2 cellular contexts compared by ENCODE assay signal in the genomic region with DNA sequence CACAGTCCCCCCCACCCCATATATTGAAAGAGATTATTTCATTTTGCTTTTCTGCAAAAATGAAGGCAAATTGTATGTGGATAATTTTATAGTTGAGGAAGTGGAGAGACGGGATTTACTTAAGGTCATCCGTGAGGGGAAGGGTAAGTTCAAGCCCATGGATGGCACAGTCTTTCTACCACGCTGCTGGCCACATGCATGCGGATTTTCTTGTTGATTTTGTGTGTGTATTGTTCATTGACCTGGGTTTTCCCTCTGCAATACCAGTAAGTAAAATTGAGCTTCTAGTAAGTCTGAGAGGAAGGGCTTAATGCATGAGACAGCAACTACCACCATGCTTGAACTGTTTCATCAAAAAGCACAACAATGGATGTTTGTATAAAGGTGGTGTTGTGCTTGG.
TF ChIP-seq lines count a peak whose summit lies in the region.

No MANE protein-coding gene starts in this region.

TF ChIP-seq in liver, 16 proteins besides CTCF, POLR2A, EP300 and RAD21:
- TF ChIP-seq, protein P1, sequence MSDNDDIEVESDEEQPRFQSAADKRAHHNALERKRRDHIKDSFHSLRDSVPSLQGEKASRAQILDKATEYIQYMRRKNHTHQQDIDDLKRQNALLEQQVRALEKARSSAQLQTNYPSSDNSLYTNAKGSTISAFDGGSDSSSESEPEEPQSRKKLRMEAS (IDR thresholded peaks at IDR 0.05): peak; percentile 34
- TF ChIP-seq GABPA (IDR thresholded peaks at IDR 0.05 in 1 of 2, conservative IDR thresholded peaks at IDR 0.05 in 1 of 2) (no peak), TAF1 (conservative IDR thresholded peaks at IDR 0.05) (no peak), HNF4G (IDR thresholded peaks at IDR 0.05) (no peak), EGR1 (IDR thresholded peaks at IDR 0.05; ENCODE audit: low read depth in 2 of 2) (no peak), SP1 (IDR thresholded peaks at IDR 0.05) (peak; percentile 48), RXRA (IDR thresholded peaks at IDR 0.05) (peak; percentile 66 to 70), YY1 (IDR thresholded peaks at IDR 0.05) (peak; percentile 22), HNF4A (conservative IDR thresholded peaks at IDR 0.05) (peak; percentile 18 to 46), NR2F2 (IDR thresholded peaks at IDR 0.05) (no peak), JUND (IDR thresholded peaks at IDR 0.05) (no peak), FOXA1 (IDR thresholded peaks at IDR 0.05) (peak; percentile 31), FOXA2 (IDR thresholded peaks at IDR 0.05) (peak; percentile 68)
- TF ChIP-seq, protein P2, sequence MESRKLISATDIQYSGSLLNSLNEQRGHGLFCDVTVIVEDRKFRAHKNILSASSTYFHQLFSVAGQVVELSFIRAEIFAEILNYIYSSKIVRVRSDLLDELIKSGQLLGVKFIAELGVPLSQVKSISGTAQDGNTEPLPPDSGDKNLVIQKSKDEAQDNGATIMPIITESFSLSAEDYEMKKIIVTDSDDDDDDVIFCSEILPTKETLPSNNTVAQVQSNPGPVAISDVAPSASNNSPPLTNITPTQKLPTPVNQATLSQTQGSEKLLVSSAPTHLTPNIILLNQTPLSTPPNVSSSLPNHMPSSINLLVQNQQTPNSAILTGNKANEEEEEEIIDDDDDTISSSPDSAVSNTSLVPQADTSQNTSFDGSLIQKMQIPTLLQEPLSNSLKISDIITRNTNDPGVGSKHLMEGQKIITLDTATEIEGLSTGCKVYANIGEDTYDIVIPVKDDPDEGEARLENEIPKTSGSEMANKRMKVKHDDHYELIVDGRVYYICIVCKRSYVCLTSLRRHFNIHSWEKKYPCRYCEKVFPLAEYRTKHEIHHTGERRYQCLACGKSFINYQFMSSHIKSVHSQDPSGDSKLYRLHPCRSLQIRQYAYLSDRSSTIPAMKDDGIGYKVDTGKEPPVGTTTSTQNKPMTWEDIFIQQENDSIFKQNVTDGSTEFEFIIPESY (IDR thresholded peaks at IDR 0.05): no peak
- TF ChIP-seq, protein P3, sequence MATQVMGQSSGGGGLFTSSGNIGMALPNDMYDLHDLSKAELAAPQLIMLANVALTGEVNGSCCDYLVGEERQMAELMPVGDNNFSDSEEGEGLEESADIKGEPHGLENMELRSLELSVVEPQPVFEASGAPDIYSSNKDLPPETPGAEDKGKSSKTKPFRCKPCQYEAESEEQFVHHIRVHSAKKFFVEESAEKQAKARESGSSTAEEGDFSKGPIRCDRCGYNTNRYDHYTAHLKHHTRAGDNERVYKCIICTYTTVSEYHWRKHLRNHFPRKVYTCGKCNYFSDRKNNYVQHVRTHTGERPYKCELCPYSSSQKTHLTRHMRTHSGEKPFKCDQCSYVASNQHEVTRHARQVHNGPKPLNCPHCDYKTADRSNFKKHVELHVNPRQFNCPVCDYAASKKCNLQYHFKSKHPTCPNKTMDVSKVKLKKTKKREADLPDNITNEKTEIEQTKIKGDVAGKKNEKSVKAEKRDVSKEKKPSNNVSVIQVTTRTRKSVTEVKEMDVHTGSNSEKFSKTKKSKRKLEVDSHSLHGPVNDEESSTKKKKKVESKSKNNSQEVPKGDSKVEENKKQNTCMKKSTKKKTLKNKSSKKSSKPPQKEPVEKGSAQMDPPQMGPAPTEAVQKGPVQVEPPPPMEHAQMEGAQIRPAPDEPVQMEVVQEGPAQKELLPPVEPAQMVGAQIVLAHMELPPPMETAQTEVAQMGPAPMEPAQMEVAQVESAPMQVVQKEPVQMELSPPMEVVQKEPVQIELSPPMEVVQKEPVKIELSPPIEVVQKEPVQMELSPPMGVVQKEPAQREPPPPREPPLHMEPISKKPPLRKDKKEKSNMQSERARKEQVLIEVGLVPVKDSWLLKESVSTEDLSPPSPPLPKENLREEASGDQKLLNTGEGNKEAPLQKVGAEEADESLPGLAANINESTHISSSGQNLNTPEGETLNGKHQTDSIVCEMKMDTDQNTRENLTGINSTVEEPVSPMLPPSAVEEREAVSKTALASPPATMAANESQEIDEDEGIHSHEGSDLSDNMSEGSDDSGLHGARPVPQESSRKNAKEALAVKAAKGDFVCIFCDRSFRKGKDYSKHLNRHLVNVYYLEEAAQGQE (IDR thresholded peaks at IDR 0.05): no peak
- TF ChIP-seq, protein P4, sequence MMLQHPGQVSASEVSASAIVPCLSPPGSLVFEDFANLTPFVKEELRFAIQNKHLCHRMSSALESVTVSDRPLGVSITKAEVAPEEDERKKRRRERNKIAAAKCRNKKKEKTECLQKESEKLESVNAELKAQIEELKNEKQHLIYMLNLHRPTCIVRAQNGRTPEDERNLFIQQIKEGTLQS (IDR thresholded peaks at IDR 0.05): no peak
TF ChIP-seq in liver: peak in this region for 7.

TF ChIP-seq in HepG2, 621 proteins besides CTCF, POLR2A, EP300 and RAD21:
- TF ChIP-seq TAF15 (IDR thresholded peaks at IDR 0.05; ENCODE audit: low read depth, low read length, poor library complexity, severe bottlenecking): no peak
- TF ChIP-seq CC2D1A (CRISPR knock-in tag; IDR thresholded peaks at IDR 0.05): no peak
- TF ChIP-seq ZNF234 (CRISPR knock-in tag; conservative IDR thresholded peaks at IDR 0.05): no peak
- TF ChIP-seq, protein P5, sequence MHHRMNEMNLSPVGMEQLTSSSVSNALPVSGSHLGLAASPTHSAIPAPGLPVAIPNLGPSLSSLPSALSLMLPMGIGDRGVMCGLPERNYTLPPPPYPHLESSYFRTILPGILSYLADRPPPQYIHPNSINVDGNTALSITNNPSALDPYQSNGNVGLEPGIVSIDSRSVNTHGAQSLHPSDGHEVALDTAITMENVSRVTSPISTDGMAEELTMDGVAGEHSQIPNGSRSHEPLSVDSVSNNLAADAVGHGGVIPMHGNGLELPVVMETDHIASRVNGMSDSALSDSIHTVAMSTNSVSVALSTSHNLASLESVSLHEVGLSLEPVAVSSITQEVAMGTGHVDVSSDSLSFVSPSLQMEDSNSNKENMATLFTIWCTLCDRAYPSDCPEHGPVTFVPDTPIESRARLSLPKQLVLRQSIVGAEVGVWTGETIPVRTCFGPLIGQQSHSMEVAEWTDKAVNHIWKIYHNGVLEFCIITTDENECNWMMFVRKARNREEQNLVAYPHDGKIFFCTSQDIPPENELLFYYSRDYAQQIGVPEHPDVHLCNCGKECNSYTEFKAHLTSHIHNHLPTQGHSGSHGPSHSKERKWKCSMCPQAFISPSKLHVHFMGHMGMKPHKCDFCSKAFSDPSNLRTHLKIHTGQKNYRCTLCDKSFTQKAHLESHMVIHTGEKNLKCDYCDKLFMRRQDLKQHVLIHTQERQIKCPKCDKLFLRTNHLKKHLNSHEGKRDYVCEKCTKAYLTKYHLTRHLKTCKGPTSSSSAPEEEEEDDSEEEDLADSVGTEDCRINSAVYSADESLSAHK (CRISPR knock-in tag; IDR thresholded peaks at IDR 0.05; ENCODE audit: borderline replicate concordance): no peak
- TF ChIP-seq ATM (IDR thresholded peaks at IDR 0.05; ENCODE audit: borderline replicate concordance): no peak
- no peak for TF ChIP-seq SMYD3 (CRISPR knock-in tag; IDR thresholded peaks at IDR 0.05)
- no peak for TF ChIP-seq NFKBIZ (CRISPR knock-in tag; IDR thresholded peaks at IDR 0.05)
- TF ChIP-seq ZBTB38 (CRISPR knock-in tag; IDR thresholded peaks at IDR 0.05): no peak
- no peak for TF ChIP-seq ZNF839 (CRISPR knock-in tag; IDR thresholded peaks at IDR 0.05; ENCODE audit: borderline replicate concordance)
- no peak for TF ChIP-seq TAF1 (CRISPR knock-in tag; IDR thresholded peaks at IDR 0.05)
- TF ChIP-seq SP140L (CRISPR knock-in tag; IDR thresholded peaks at IDR 0.05; ENCODE audit: borderline replicate concordance): no peak
- TF ChIP-seq, protein P6, sequence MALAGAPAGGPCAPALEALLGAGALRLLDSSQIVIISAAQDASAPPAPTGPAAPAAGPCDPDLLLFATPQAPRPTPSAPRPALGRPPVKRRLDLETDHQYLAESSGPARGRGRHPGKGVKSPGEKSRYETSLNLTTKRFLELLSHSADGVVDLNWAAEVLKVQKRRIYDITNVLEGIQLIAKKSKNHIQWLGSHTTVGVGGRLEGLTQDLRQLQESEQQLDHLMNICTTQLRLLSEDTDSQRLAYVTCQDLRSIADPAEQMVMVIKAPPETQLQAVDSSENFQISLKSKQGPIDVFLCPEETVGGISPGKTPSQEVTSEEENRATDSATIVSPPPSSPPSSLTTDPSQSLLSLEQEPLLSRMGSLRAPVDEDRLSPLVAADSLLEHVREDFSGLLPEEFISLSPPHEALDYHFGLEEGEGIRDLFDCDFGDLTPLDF (CRISPR knock-in tag; IDR thresholded peaks at IDR 0.05): no peak
- TF ChIP-seq NBN (conservative IDR thresholded peaks at IDR 0.05): no peak
- TF ChIP-seq JUNB (CRISPR knock-in tag; IDR thresholded peaks at IDR 0.05; ENCODE audit: borderline replicate concordance): no peak
- TF ChIP-seq PPARG (CRISPR knock-in tag; conservative IDR thresholded peaks at IDR 0.05): no peak
- TF ChIP-seq ZNF674 (CRISPR knock-in tag; IDR thresholded peaks at IDR 0.05; ENCODE audit: low read depth): no peak
